ENCODE assay signal across 17 cellular contexts in genomic region chrX:13900351-13900750, GRCh38.
DNase-seq lines count a peak whose midpoint lies in the region; ATAC-seq and TF ChIP-seq lines count a peak whose summit lies in the region.
"Had no signal": no experiment of that assay in that cellular context is flagged by ENCODE, and none has a peak within 500 bp of the region (broad histone marks: within the 10 kb centered on the region; RNA-seq: fewer than 3 reads in every experiment).

No MANE protein-coding gene starts in this region.

- no peaks in the 10 kb centered on the region for H4K20me1 ChIP-seq in PC-3 (ENCODE audit: low read length)

- TF ChIP-seq CTCF in HEK293 (tag by site-specific recombination; IDR thresholded peaks at IDR 0.05) (no peak), PC-3 (conservative IDR thresholded peaks at IDR 0.05; ENCODE audit: low read depth, low read length) (no peak), brain (conservative IDR thresholded peaks at IDR 0.05) (no peak), left lung (IDR thresholded peaks at IDR 0.05) (no peak)

- H3K4me3 ChIP-seq in HEK293 (ENCODE audit: low read depth, low read length), result no peak overlapping the region
- no peak overlapping the region for H3K4me3 ChIP-seq in PC-3 (ENCODE audit: low read length)
- H3K4me3 ChIP-seq in left lung, result no peak overlapping the region
- H3K4me3 ChIP-seq: GM12878 had no signal

- CTCF ChIA-PET in HEK293 (lab: Yijun Ruan, JAX), result interaction anchor here (1.0 kb wide), 1 partner anchor 21 kb away, joined by 3 read pairs; no protein-coding TSS in a partner anchor
- CTCF ChIA-PET in PC-3 (lab: Charles Lee), result no interaction called here

- H3K79me2 ChIP-seq in PC-3 (ENCODE audit: low read length), result no peaks in the 10 kb centered on the region

- peak overlapping the region; percentile 2 to 92 (median 91) for H3K27ac Mint-ChIP-seq in brain
- H3K27ac Mint-ChIP-seq: CD4-positive, CD25-positive, alpha-beta regulatory T cell; CD8-positive, alpha-beta memory T cell had no signal

- H3K4me2 ChIP-seq in PC-3 (ENCODE audit: low read length), result 0 out of 2 replicates have a peak overlapping the region, but pooled peaks have one; percentile 57

- H3K9me3 Mint-ChIP-seq in brain, result no peaks in the 10 kb centered on the region
- H3K9me3 Mint-ChIP-seq: CD4-positive, CD25-positive, alpha-beta regulatory T cell; CD8-positive, alpha-beta memory T cell had no signal

- H3K9me3 ChIP-seq in HEK293 (ENCODE audit: control insufficient read depth, insufficient read depth, low read depth, low read length) (no peaks in the 10 kb centered on the region), PC-3 (ENCODE audit: low read length) (no peaks in the 10 kb centered on the region), left lung (no peaks in the 10 kb centered on the region)
- H3K9me3 ChIP-seq: BE2C had no signal

- no peaks in the 10 kb centered on the region for H3K9me2 ChIP-seq in PC-3 (replicated peaks; ENCODE audit: low read length)

- peak overlapping the region in 1 of 5 experiments; percentile 69 for H3K4me3 Mint-ChIP-seq in brain
- H3K4me3 Mint-ChIP-seq: CD8-positive, alpha-beta memory T cell; H9 had no signal

- intact Hi-C loops in PC-3 (cut with micrococcal nuclease), result no loop called here
- intact Hi-C loops in left lung (cut with DNase I), result no loop called here

- H3K36me3 Mint-ChIP-seq in brain, result peaks cover 23% of the 10 kb centered on the region
- H3K36me3 Mint-ChIP-seq: CD4-positive, CD25-positive, alpha-beta regulatory T cell; CD8-positive, alpha-beta memory T cell had no signal

- H3K36me3 ChIP-seq in HEK293 (ENCODE audit: control insufficient read depth in 2 of 2, insufficient read depth in 1 of 2, low read length in 2 of 2) (no peaks in the 10 kb centered on the region), PC-3 (ENCODE audit: low read depth, low read length) (no peaks in the 10 kb centered on the region), left lung (no peaks in the 10 kb centered on the region)
- H3K36me3 ChIP-seq: BE2C had no signal

- H3K27ac ChIP-seq in HEK293 (ENCODE audit: extremely low read depth, low read depth, low read length), result no peak overlapping the region
- H3K27ac ChIP-seq in PC-3 (ENCODE audit: low read length), result peak overlapping the region; percentile 90
- H3K27ac ChIP-seq in layer of hippocampus (ENCODE audit: low read depth, low read length), result peak overlapping the region; percentile 60
- no peak overlapping the region for H3K27ac ChIP-seq in left lung
- H3K27ac ChIP-seq: HL-60 had no signal

- no peak for DNase-seq in PC-3
- no peak for DNase-seq in NCI-H2107 treated with DMSO at 0.1 percent for 48 hours (lab: John Stamatoyannopoulos, UW; ENCODE audit: unreplicated experiment)
- no peak for DNase-seq in left lung
- DNase-seq: ACHN; BE2C; CD4-positive, CD25-positive, alpha-beta regulatory T cell; CD8-positive, alpha-beta memory T cell; DMS53; DND-41; H9 had no signal

- no peak overlapping the region for H2AFZ ChIP-seq in PC-3 (ENCODE audit: low read length)

- H3K9ac ChIP-seq in PC-3 (ENCODE audit: low read length), result no peak overlapping the region

- H3K27me3 ChIP-seq in PC-3 (ENCODE audit: low read length) (no peaks in the 10 kb centered on the region), layer of hippocampus (ENCODE audit: control insufficient read depth, insufficient read depth, low read length) (no peaks in the 10 kb centered on the region), left lung (peaks cover 0 to 13% of the 10 kb centered on the region in 2 donors)
- H3K27me3 ChIP-seq: BE2C had no signal

- H3K4me1 ChIP-seq in HEK293 (ENCODE audit: control insufficient read depth, insufficient read depth, low read length) (no peaks in the 10 kb centered on the region), PC-3 (ENCODE audit: insufficient read depth, low read length) (peaks cover 24% of the 10 kb centered on the region), left lung (no peaks in the 10 kb centered on the region)
- H3K4me1 ChIP-seq: BE2C had no signal

- no TSS peak for BruUV-seq in PC-3 (replicated peaks; lab: Mats Ljungman, UMichigan)

- H3K4me1 Mint-ChIP-seq in brain, result peaks cover 31% of the 10 kb centered on the region
- H3K4me1 Mint-ChIP-seq: CD4-positive, CD25-positive, alpha-beta regulatory T cell; CD8-positive, alpha-beta memory T cell had no signal

- no peaks in the 10 kb centered on the region for H3F3A ChIP-seq in PC-3 (ENCODE audit: low read length, unreplicated experiment)

- H3K27me3 Mint-ChIP-seq in brain, result no peaks in the 10 kb centered on the region

- ATAC-seq in PC-3 (no peak), HG03280 (IDR thresholded peaks at IDR 0.05; ENCODE audit: unreplicated experiment) (no peak), left lung (no peak), HG02885 (IDR thresholded peaks at IDR 0.05; ENCODE audit: poor library complexity, unreplicated experiment) (no peak)
- ATAC-seq: GM12878 had no signal

- POLR2A ChIA-PET in HEK293 (lab: Yijun Ruan, JAX), result no interaction called here
- POLR2A ChIA-PET in PC-3 (lab: Charles Lee; ENCODE audit: unreplicated experiment), result interaction anchor here (0.6 kb wide), 1 partner anchor 394 kb away, joined by 4 read pairs; no protein-coding TSS in a partner anchor

TF ChIP-seq in HEK293, 187 proteins besides CTCF, POLR2A, EP300 and RAD21:
- TF ChIP-seq ZNF404 (tag by site-specific recombination; IDR thresholded peaks at IDR 0.05) (no peak), ZNF341 (tag by site-specific recombination; IDR thresholded peaks at IDR 0.05; ENCODE audit: low read depth) (peak; percentile 58), KLF16 (tag by site-specific recombination; IDR thresholded peaks at IDR 0.05) (no peak; the same call in 1 of the 2 replicates)

Comparison
In these comparisons a context has a peak if more than half of its experiments do, and no peak if none do; other contexts are left out.
1. H3K27ac ChIP-seq: peak in PC-3 (single experiment) and layer of hippocampus (single experiment); none in HEK293 (single experiment) and left lung (0 of 2).